In the genomic region with DNA sequence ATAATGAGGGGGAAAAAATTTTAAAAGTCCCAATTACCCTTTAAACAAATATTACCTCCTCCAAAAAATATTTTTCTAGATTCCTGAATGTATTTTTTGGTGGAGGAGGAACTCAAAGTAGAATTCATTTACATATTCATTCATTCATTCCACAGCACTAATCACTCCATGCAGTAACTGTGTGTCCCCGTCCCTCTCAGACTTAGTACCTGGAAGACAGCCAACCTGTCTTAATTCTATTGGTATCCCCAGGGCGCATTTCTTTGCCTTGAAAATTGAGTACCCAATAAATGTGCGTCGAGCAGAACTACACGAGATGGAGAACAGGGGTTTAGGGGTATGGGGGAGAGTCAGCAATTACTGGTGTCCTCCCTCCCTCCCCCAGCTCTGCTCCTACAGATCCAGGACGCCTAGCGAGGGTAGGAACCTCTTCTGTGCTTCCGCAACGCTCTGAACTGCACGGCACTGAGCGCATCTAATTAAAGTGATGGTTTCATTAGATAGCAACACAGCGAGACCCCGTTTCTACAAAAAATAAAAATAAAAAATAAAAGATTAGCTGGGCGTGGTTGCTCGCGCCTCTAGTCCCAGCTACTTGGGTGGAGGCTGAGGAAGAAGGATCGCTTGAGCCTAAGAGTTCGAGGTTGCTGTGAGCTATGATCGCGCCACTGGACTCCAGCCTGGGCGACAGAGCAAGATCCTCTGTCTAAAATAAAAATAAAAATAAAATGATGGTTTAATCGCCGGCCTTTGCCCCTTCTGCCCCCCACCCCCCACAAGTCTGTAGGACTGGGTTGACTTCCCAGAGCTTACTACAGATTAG, we compare ENCODE assay signal across 1 cellular context.
TF ChIP-seq lines count a peak whose summit lies in the region.

No MANE protein-coding gene starts in this region.

TF ChIP-seq in GM12878, 131 proteins besides CTCF, POLR2A, EP300 and RAD21:
- TF ChIP-seq, protein P1, sequence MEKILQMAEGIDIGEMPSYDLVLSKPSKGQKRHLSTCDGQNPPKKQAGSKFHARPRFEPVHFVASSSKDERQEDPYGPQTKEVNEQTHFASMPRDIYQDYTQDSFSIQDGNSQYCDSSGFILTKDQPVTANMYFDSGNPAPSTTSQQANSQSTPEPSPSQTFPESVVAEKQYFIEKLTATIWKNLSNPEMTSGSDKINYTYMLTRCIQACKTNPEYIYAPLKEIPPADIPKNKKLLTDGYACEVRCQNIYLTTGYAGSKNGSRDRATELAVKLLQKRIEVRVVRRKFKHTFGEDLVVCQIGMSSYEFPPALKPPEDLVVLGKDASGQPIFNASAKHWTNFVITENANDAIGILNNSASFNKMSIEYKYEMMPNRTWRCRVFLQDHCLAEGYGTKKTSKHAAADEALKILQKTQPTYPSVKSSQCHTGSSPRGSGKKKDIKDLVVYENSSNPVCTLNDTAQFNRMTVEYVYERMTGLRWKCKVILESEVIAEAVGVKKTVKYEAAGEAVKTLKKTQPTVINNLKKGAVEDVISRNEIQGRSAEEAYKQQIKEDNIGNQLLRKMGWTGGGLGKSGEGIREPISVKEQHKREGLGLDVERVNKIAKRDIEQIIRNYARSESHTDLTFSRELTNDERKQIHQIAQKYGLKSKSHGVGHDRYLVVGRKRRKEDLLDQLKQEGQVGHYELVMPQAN (conservative IDR thresholded peaks at IDR 0.05), result no peak
- no peak for TF ChIP-seq LARP7 (IDR thresholded peaks at IDR 0.05)
- TF ChIP-seq MEF2A (IDR thresholded peaks at IDR 0.05; ENCODE audit: insufficient read depth, low read depth, low read length), result no peak
- no peak for TF ChIP-seq ZSCAN29 (IDR thresholded peaks at IDR 0.05)
- TF ChIP-seq, protein P2, sequence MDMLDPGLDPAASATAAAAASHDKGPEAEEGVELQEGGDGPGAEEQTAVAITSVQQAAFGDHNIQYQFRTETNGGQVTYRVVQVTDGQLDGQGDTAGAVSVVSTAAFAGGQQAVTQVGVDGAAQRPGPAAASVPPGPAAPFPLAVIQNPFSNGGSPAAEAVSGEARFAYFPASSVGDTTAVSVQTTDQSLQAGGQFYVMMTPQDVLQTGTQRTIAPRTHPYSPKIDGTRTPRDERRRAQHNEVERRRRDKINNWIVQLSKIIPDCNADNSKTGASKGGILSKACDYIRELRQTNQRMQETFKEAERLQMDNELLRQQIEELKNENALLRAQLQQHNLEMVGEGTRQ (IDR thresholded peaks at IDR 0.05; ENCODE audit: borderline replicate concordance, low read depth, low read length), result no peak
- TF ChIP-seq ZNF24 (IDR thresholded peaks at IDR 0.05), result no peak
- TF ChIP-seq SREBF1 (IDR thresholded peaks at IDR 0.05; ENCODE audit: low read length), result no peak
TF ChIP-seq in GM12878: peak in this region for 0.
